20 cellular contexts compared by ENCODE assay signal in the genomic region with DNA sequence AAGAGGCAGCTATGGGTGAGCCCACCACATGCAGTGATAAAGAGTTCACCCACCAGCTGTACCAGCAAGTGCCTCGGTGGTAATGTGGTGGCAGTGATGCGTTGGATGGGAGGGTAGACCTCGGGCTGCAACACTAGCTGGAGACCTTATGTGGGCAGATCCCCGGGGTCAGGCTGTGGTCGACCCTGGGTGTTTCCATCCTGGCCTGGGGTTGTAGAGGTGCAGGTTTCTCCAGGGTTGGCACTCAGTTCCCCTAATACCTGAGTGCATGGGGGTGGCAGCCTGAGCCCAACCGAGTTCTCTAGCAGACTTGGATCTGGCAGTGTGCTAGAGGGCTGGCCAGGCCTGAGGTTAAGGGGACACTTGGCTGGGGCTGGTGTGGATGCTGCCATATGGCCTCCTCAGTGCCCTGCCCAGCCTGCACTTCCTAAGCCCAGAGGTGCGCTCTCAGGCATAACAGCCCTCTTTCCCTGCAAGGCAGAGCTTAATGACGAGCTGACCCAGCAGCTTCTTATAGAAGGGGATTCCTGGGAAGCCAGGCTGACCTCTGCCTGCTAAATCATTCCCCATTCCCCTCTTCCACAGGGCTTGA.
"Had no signal": no experiment of that assay in that cellular context is flagged by ENCODE, and none has a peak within 500 bp of the region (broad histone marks: within the 10 kb centered on the region; RNA-seq: fewer than 3 reads in every experiment).

No MANE protein-coding gene starts in this region.

- H3K36me3 ChIP-seq: brain microvascular endothelial cell, colonic mucosa, esophagus squamous epithelium, gastroesophageal sphincter had no signal

- H3K9me3 ChIP-seq: colonic mucosa, esophagus squamous epithelium, gastroesophageal sphincter had no signal

- H3K27ac Mint-ChIP-seq: activated naive CD4-positive, alpha-beta T cell treated with anti-CD3 and anti-CD28 coated beads, Interleukin-2, amount 50 U/mL, for 72 hours; effector memory CD8-positive, alpha-beta T cell; naive thymus-derived CD8-positive, alpha-beta T cell; progenitor cell of endocrine pancreas; stimulated activated memory B cell treated with anti-CD40 and anti-IgM and Interleukin-4, amounts not matched to agents 10 μg/mL and 1 μg/mL and 100 μg/mL, for 72 hours; type B pancreatic cell had no signal

- H3K4me1 Mint-ChIP-seq: stimulated activated memory B cell treated with anti-CD40 and anti-IgM and Interleukin-4, amounts not matched to agents 10 μg/mL and 1 μg/mL and 100 μg/mL, for 72 hours had no signal

- H3K27ac ChIP-seq: brain microvascular endothelial cell, colonic mucosa, gastroesophageal sphincter had no signal

- H3K9me3 Mint-ChIP-seq: effector memory CD8-positive, alpha-beta T cell had no signal

- H3K4me1 ChIP-seq: colonic mucosa had no signal

- H3K36me3 Mint-ChIP-seq: activated naive CD4-positive, alpha-beta T cell treated with anti-CD3 and anti-CD28 coated beads, Interleukin-2, amount 50 U/mL, for 72 hours; stimulated activated memory B cell treated with anti-CD40 and anti-IgM and Interleukin-4, amounts not matched to agents 10 μg/mL and 1 μg/mL and 100 μg/mL, for 72 hours had no signal

- FAIRE-seq: islet of Langerhans, TTC549 had no signal

- H3K4me3 Mint-ChIP-seq: effector memory CD8-positive, alpha-beta T cell; naive thymus-derived CD8-positive, alpha-beta T cell; stimulated activated memory B cell treated with anti-CD40 and anti-IgM and Interleukin-4, amounts not matched to agents 10 μg/mL and 1 μg/mL and 100 μg/mL, for 72 hours; type B pancreatic cell had no signal

- DNase-seq: activated gamma-delta T cell treated with Interleukin-2 at 50 U/mL for 16 hours; activated T-cell treated with anti-CD3 and anti-CD28 coated beads, Interleukin-2, amount 50 U/mL, for 1 hour; aorta; brain microvascular endothelial cell; central memory CD4-positive, alpha-beta T cell; colonic mucosa; effector memory CD8-positive, alpha-beta T cell; esophagus squamous epithelium; naive thymus-derived CD8-positive, alpha-beta T cell; retina; stimulated activated CD4-positive, alpha-beta T cell treated with anti-CD3 and anti-CD28 coated beads, Interleukin-1b, Interleukin-23, amount 100 ng/mL, for 48 hours; T-helper 1 cell had no signal

- ATAC-seq: activated naive CD4-positive, alpha-beta T cell treated with anti-CD3 and anti-CD28 coated beads, Interleukin-2, amount 50 U/mL, for 72 hours; effector memory CD8-positive, alpha-beta T cell; gastroesophageal sphincter; naive thymus-derived CD8-positive, alpha-beta T cell; stimulated activated memory B cell treated with anti-CD40 and anti-IgM and Interleukin-4, amounts not matched to agents 10 μg/mL and 1 μg/mL and 100 μg/mL, for 72 hours had no signal

- H3K27me3 ChIP-seq: brain microvascular endothelial cell, colonic mucosa, esophagus squamous epithelium, gastroesophageal sphincter had no signal

- H3K4me3 ChIP-seq: colonic mucosa, dorsolateral prefrontal cortex, esophagus squamous epithelium, gastroesophageal sphincter had no signal
